Comparison of ENCODE assay signal across 16 cellular contexts in the genomic region with DNA sequence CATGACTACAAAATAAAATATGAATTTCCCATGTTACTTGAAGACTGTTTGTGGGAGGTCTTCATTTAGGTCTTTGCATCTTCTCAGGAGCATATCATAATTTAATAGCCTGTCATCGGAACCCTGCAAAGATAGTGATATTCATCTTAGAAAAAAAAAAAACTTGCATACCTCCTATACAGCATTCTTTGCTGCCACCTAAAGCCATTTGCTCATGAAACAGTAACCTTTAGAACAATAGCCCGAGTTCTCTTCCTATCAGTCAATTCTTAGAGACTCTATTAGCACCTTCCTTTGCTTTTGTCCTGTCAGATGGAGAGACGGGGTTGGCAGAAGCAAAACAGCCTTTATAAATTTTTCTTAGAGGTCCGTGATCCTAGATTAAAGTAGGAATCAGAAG.
"Had no signal": no experiment of that assay in that cellular context is flagged by ENCODE, and none has a peak within 500 bp of the region (broad histone marks: within the 10 kb centered on the region; RNA-seq: fewer than 3 reads in every experiment).

No MANE protein-coding gene starts in this region.

- H3K4me1 ChIP-seq: gastroesophageal sphincter, prostate gland, vagina had no signal

- FAIRE-seq: astrocyte had no signal

- H3K9me3 ChIP-seq: gastroesophageal sphincter, prostate gland, transverse colon, vagina had no signal

- H3K36me3 ChIP-seq: gastroesophageal sphincter, prostate gland, transverse colon, vagina, WERI-Rb-1 had no signal

- H3K4me2 ChIP-seq: smooth muscle cell had no signal

- DNase-seq: activated CD4-positive, alpha-beta T cell treated with anti-CD3 and anti-CD28 coated beads, Interleukin-2, amount 50 U/mL, for 48 hours; activated CD8-positive, alpha-beta memory T cell treated with anti-CD3 and anti-CD28 coated beads, Interleukin-2, amount 10 ng/mL, durations not matched to agents 7 days and 5 days; activated naive CD4-positive, alpha-beta T cell treated with anti-CD3 and anti-CD28 coated beads, Interleukin-2, amount 10 ng/mL, durations not matched to agents 7 days and 5 days; activated T-cell treated with anti-CD3 and anti-CD28 coated beads, Interleukin-2, amount 50 U/mL, for 1 hour; dorsolateral prefrontal cortex; left ventricle myocardium superior; right cardiac atrium; stimulated activated naive CD8-positive, alpha-beta T cell treated with anti-CD3 and anti-CD28 coated beads, Interleukin-15, Interleukin-2, amounts not matched to agents 100 U/mL and 50 U/mL, for 24 hours; T1000; transverse colon; WERI-Rb-1 had no signal

- H3K27me3 ChIP-seq: dorsolateral prefrontal cortex, gastroesophageal sphincter, transverse colon, vagina had no signal

- H3K4me3 ChIP-seq: dorsolateral prefrontal cortex, gastroesophageal sphincter, prostate gland, smooth muscle cell, transverse colon, vagina had no signal

- ATAC-seq: activated CD8-positive, alpha-beta memory T cell treated with anti-CD3 and anti-CD28 coated beads, Interleukin-2, amount 10 ng/mL, durations not matched to agents 7 days and 5 days; gastroesophageal sphincter; left ventricle myocardium superior; right cardiac atrium; stimulated activated naive CD8-positive, alpha-beta T cell treated with anti-CD3 and anti-CD28 coated beads, Interleukin-15, Interleukin-2, amounts not matched to agents 100 U/mL and 50 U/mL, for 24 hours had no signal

- H3K27ac ChIP-seq: gastroesophageal sphincter, prostate gland, transverse colon, vagina, WERI-Rb-1 had no signal
